20 cellular contexts compared by ENCODE assay signal in the genomic region with DNA sequence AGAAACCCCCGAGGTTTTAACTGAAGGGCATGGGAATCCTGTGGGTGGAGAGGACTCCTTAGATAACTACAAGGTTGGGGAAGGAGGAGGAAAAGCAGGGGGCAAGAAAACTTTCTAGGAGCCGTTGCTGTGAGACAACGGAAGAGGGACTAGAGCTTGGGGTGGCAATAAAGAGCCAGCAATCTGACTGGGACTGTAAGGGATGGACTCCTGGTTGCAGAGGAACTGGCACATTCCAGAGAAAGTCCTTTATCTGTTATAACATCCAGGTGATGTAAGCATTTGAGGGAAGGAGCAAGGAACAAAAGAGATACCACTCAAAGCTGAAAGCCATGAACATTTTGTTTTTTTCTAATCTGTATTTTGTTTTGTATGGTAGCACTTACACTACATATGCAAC. TPM values are rescaled to one million over a fixed set of nuclear protein-coding genes. Genes with fewer than 3 reads are reported as not detected.
DNase-seq lines count a peak whose midpoint lies in the region; FAIRE-seq and TF ChIP-seq lines count a peak whose summit lies in the region.
"Had no signal": no experiment of that assay in that cellular context is flagged by ENCODE, and none has a peak within 500 bp of the region (broad histone marks: within the 10 kb centered on the region; RNA-seq: fewer than 3 reads in every experiment).

No MANE protein-coding gene starts in this region.

- POLR2A ChIA-PET in activated CD4-positive, alpha-beta memory T cell treated with anti-CD3 and anti-CD28 coated beads, Interleukin-2, amount 10 ng/mL, durations not matched to agents 7 days and 5 days (lab: Charles Lee) = interaction anchor here (2.0 kb wide), 1 partner anchor 15 kb away, joined by 10 read pairs; no protein-coding TSS in a partner anchor

- H3K4me1 ChIP-seq in HUES48 (ENCODE audit: control insufficient read depth, insufficient read depth, low read length) = peaks cover 6% of the 10 kb centered on the region

- CTCF ChIA-PET in activated naive CD4-positive, alpha-beta T cell treated with anti-CD3 and anti-CD28 coated beads, Interleukin-2, amount 10 ng/mL, durations not matched to agents 7 days and 5 days (lab: Charles Lee) = no interaction called here
- CTCF ChIA-PET in activated CD4-positive, alpha-beta memory T cell treated with anti-CD3 and anti-CD28 coated beads, Interleukin-2, amount 10 ng/mL, durations not matched to agents 7 days and 5 days (lab: Charles Lee) = no interaction called here

- no peaks in the 10 kb centered on the region for H3K27me3 ChIP-seq in HUES48 (ENCODE audit: control insufficient read depth, insufficient read depth, low read length)
- H3K27me3 ChIP-seq: MG63 had no signal

- H3K4me1 Mint-ChIP-seq in activated naive CD4-positive, alpha-beta T cell treated with anti-CD3 and anti-CD28 coated beads, Interleukin-2, amount 10 ng/mL, durations not matched to agents 7 days and 5 days = peaks cover 27% of the 10 kb centered on the region
- H3K4me1 Mint-ChIP-seq in activated CD4-positive, alpha-beta memory T cell treated with anti-CD3 and anti-CD28 coated beads, Interleukin-2, amount 10 ng/mL, durations not matched to agents 7 days and 5 days = peaks cover 20% of the 10 kb centered on the region
- H3K4me1 Mint-ChIP-seq in neural crest cell = no peaks in the 10 kb centered on the region

- H3K4me3 Mint-ChIP-seq in activated naive CD4-positive, alpha-beta T cell treated with anti-CD3 and anti-CD28 coated beads, Interleukin-2, amount 10 ng/mL, durations not matched to agents 7 days and 5 days = no peak overlapping the region
- no peak overlapping the region for H3K4me3 Mint-ChIP-seq in activated CD4-positive, alpha-beta memory T cell treated with anti-CD3 and anti-CD28 coated beads, Interleukin-2, amount 10 ng/mL, durations not matched to agents 7 days and 5 days
- no peak overlapping the region for H3K4me3 Mint-ChIP-seq in neural crest cell
- H3K4me3 Mint-ChIP-seq: CD4-positive, alpha-beta T cell had no signal

- peaks cover 48% of the 10 kb centered on the region for H3K36me3 Mint-ChIP-seq in activated naive CD4-positive, alpha-beta T cell treated with anti-CD3 and anti-CD28 coated beads, Interleukin-2, amount 10 ng/mL, durations not matched to agents 7 days and 5 days
- peaks cover 58% of the 10 kb centered on the region for H3K36me3 Mint-ChIP-seq in activated CD4-positive, alpha-beta memory T cell treated with anti-CD3 and anti-CD28 coated beads, Interleukin-2, amount 10 ng/mL, durations not matched to agents 7 days and 5 days (ENCODE audit: low read depth)
- peaks cover 20% of the 10 kb centered on the region for H3K36me3 Mint-ChIP-seq in neural crest cell (ENCODE audit: low read depth)

- H3K9me3 Mint-ChIP-seq in activated naive CD4-positive, alpha-beta T cell treated with anti-CD3 and anti-CD28 coated beads, Interleukin-2, amount 10 ng/mL, durations not matched to agents 7 days and 5 days = no peaks in the 10 kb centered on the region
- H3K9me3 Mint-ChIP-seq in activated CD4-positive, alpha-beta memory T cell treated with anti-CD3 and anti-CD28 coated beads, Interleukin-2, amount 10 ng/mL, durations not matched to agents 7 days and 5 days = no peaks in the 10 kb centered on the region
- peaks cover 4% of the 10 kb centered on the region for H3K9me3 Mint-ChIP-seq in neural crest cell
- H3K9me3 Mint-ChIP-seq: CD4-positive, alpha-beta T cell had no signal

- no peak overlapping the region for H3K4me3 ChIP-seq in HUES48 (ENCODE audit: low read depth, low read length)
- H3K4me3 ChIP-seq: GM12878, MG63 had no signal

- H3K27me3 Mint-ChIP-seq in activated naive CD4-positive, alpha-beta T cell treated with anti-CD3 and anti-CD28 coated beads, Interleukin-2, amount 10 ng/mL, durations not matched to agents 7 days and 5 days = no peaks in the 10 kb centered on the region
- no peaks in the 10 kb centered on the region for H3K27me3 Mint-ChIP-seq in activated CD4-positive, alpha-beta memory T cell treated with anti-CD3 and anti-CD28 coated beads, Interleukin-2, amount 10 ng/mL, durations not matched to agents 7 days and 5 days
- no peaks in the 10 kb centered on the region for H3K27me3 Mint-ChIP-seq in neural crest cell (ENCODE audit: low read depth)
- H3K27me3 Mint-ChIP-seq: B cell; CD4-positive, alpha-beta T cell had no signal

- no peak for DNase-seq in activated naive CD4-positive, alpha-beta T cell treated with anti-CD3 and anti-CD28 coated beads, Interleukin-2, amount 10 ng/mL, durations not matched to agents 7 days and 5 days
- no peak for DNase-seq in activated naive CD4-positive, alpha-beta T cell (lab: John Stamatoyannopoulos, UW)
- no peak for DNase-seq in activated CD4-positive, alpha-beta memory T cell treated with anti-CD3 and anti-CD28 coated beads, Interleukin-2, amount 10 ng/mL, durations not matched to agents 7 days and 5 days
- no peak for DNase-seq in neural crest cell (ENCODE audit: low read depth, low spot score)
- no peak for DNase-seq in activated effector memory CD4-positive, alpha-beta T cell treated with anti-CD3 and anti-CD28 coated beads, Interleukin-2, amount 50 U/mL, for 16 hours
- no peak for DNase-seq in frontal cortex (ENCODE audit: low spot score in 2 of 2)
- DNase-seq: ACHN; Calu3; CD4-positive, alpha-beta T cell; KG1; MG63; NCI-H1092 treated with DMSO at 0.1 percent for 48 hours; NCI-H1694; NCI-H345; NCI-H526 treated with DMSO at 0.1 percent for 48 hours; PC-3 had no signal

- H3K27ac Mint-ChIP-seq in activated naive CD4-positive, alpha-beta T cell treated with anti-CD3 and anti-CD28 coated beads, Interleukin-2, amount 10 ng/mL, durations not matched to agents 7 days and 5 days = peak overlapping the region; percentile 74
- peak overlapping the region; percentile 1 for H3K27ac Mint-ChIP-seq in activated CD4-positive, alpha-beta memory T cell treated with anti-CD3 and anti-CD28 coated beads, Interleukin-2, amount 10 ng/mL, durations not matched to agents 7 days and 5 days
- peak overlapping the region; percentile 32 for H3K27ac Mint-ChIP-seq in neural crest cell (ENCODE audit: unreplicated experiment)
- H3K27ac Mint-ChIP-seq: B cell; CD4-positive, alpha-beta T cell had no signal

- H3K9ac ChIP-seq in HUES48 (ENCODE audit: low read depth, low read length) = no peak overlapping the region

- no peaks in the 10 kb centered on the region for H3K9me3 ChIP-seq in HUES48 (ENCODE audit: control insufficient read depth, insufficient read depth, low read length)
- H3K9me3 ChIP-seq: MG63 had no signal

- H3K36me3 ChIP-seq in HUES48 (ENCODE audit: control insufficient read depth, insufficient read depth, low read length) = peaks cover 47% of the 10 kb centered on the region

- no peak for FAIRE-seq in frontal cortex (lab: Jason Lieb, UNC)
- FAIRE-seq: HTR-8/SVneo had no signal

- TF ChIP-seq CTCF in neural crest cell (conservative IDR thresholded peaks at IDR 0.05) = no peak

- peak overlapping the region; percentile 32 for H3K27ac ChIP-seq in HUES48 (ENCODE audit: low read depth, low read length)

RNA-seq across cellular contexts. Expression of gene CDCA7, which starts 16.4 kb away (rescaled TPM):
- 10 to 100 TPM; 65.2 to 66.6 TPM for total RNA-seq in activated CD4-positive, alpha-beta memory T cell treated with anti-CD3 and anti-CD28 coated beads, Interleukin-2, amount 10 ng/mL, durations not matched to agents 7 days and 5 days
- total RNA-seq in neural crest cell (82.5 and 88.8 TPM in 2 replicates), frontal cortex (14.3 TPM)

Comparison
In these comparisons a context has a peak if more than half of its experiments do, and no peak if none do; other contexts are left out.
1. H3K27ac Mint-ChIP-seq: peak in every context shown above with its lines; median percentile 74 in activated naive CD4-positive, alpha-beta T cell treated with anti-CD3 and anti-CD28 coated beads, Interleukin-2, amount 10 ng/mL, durations not matched to agents 7 days and 5 days; 32 in neural crest cell; 1 in activated CD4-positive, alpha-beta memory T cell treated with anti-CD3 and anti-CD28 coated beads, Interleukin-2, amount 10 ng/mL, durations not matched to agents 7 days and 5 days.